In genomic region chr19:20359933-20360720, GRCh38 we compare ENCODE assay signal across 14 cellular contexts.
A peak's percentile ranks its signal among the peaks of the same experiment; 100 is the strongest.
DNase-seq lines count a peak whose midpoint lies in the region; ATAC-seq, FAIRE-seq and TF ChIP-seq lines count a peak whose summit lies in the region.
"Had no signal": no experiment of that assay in that cellular context is flagged by ENCODE, and none has a peak within 500 bp of the region (broad histone marks: within the 10 kb centered on the region; RNA-seq: fewer than 3 reads in every experiment).

No MANE protein-coding gene starts in this region.

- TF ChIP-seq CTCF in DND-41 (IDR thresholded peaks at IDR 0.05; ENCODE audit: borderline replicate concordance, extremely low read depth, low read length, poor library complexity, severe bottlenecking) (peak; percentile 50), endodermal cell (conservative IDR thresholded peaks at IDR 0.05) (peak; percentile 87), pancreas (IDR thresholded peaks at IDR 0.05) (peak; percentile 20 to 45 (median 38)), sigmoid colon (IDR thresholded peaks at IDR 0.05) (no peak), ascending aorta (IDR thresholded peaks at IDR 0.05) (no peak)

- H3K36me3 Mint-ChIP-seq in endodermal cell (ENCODE audit: low read depth) = peaks cover 26% of the 10 kb centered on the region
- H3K36me3 Mint-ChIP-seq: CD4-positive, CD25-positive, alpha-beta regulatory T cell had no signal

- no peak overlapping the region for H3K4me2 ChIP-seq in DND-41 (ENCODE audit: insufficient read depth, low read length)

- peaks cover 25% of the 10 kb centered on the region for H3K27me3 Mint-ChIP-seq in endodermal cell (ENCODE audit: insufficient read depth)
- H3K27me3 Mint-ChIP-seq: activated naive CD8-positive, alpha-beta T cell treated with anti-CD3 and anti-CD28 coated beads, Interleukin-2, amount 10 ng/mL, durations not matched to agents 7 days and 5 days; CD4-positive, CD25-positive, alpha-beta regulatory T cell had no signal

- H3K36me3 ChIP-seq in DND-41 (ENCODE audit: insufficient read depth, low read length) (no peaks in the 10 kb centered on the region), endodermal cell (ENCODE audit: control insufficient read depth, insufficient read depth, low read length) (peaks cover 28% of the 10 kb centered on the region), pancreas (no peaks in the 10 kb centered on the region), sigmoid colon (no peaks in the 10 kb centered on the region), ascending aorta (no peaks in the 10 kb centered on the region)

- ATAC-seq in DND-41 (ENCODE audit: insufficient read depth, low read depth) (no peak), pancreas (peak; percentile 74 to 88 (median 78)), GM19328 (IDR thresholded peaks at IDR 0.05; ENCODE audit: unreplicated experiment) (no peak), GM19397 (IDR thresholded peaks at IDR 0.05; ENCODE audit: unreplicated experiment) (no peak)
- ATAC-seq: left ventricle myocardium superior had no signal

- no peak overlapping the region for H2AFZ ChIP-seq in DND-41 (ENCODE audit: low read depth, low read length)

- H3K4me1 Mint-ChIP-seq in endodermal cell = peaks cover 48% of the 10 kb centered on the region
- H3K4me1 Mint-ChIP-seq: activated naive CD8-positive, alpha-beta T cell treated with anti-CD3 and anti-CD28 coated beads, Interleukin-2, amount 10 ng/mL, durations not matched to agents 7 days and 5 days had no signal

- no peak overlapping the region for H3K4me3 ChIP-seq in DND-41 (ENCODE audit: low read depth in 1 of 2, low read length in 2 of 2)
- H3K4me3 ChIP-seq in endodermal cell (ENCODE audit: low read length) = peak overlapping the region; percentile 48
- H3K4me3 ChIP-seq in pancreas = no peak overlapping the region
- H3K4me3 ChIP-seq in sigmoid colon = no peak overlapping the region
- no peak overlapping the region for H3K4me3 ChIP-seq in ascending aorta

- H3K27ac Mint-ChIP-seq in endodermal cell = peak overlapping the region; percentile 94
- H3K27ac Mint-ChIP-seq: activated naive CD8-positive, alpha-beta T cell treated with anti-CD3 and anti-CD28 coated beads, Interleukin-2, amount 10 ng/mL, durations not matched to agents 7 days and 5 days; CD4-positive, CD25-positive, alpha-beta regulatory T cell; T-helper 2 cell treated with Interferon-gamma antibody and Interleukin-4, amounts not matched to agents 5 μg/mL and 100 μg/mL, for 36 hours had no signal

- no peaks in the 10 kb centered on the region for H4K20me1 ChIP-seq in DND-41 (ENCODE audit: insufficient read depth, low read length)

- H3K4me3 Mint-ChIP-seq in endodermal cell = peak overlapping the region; percentile 70
- H3K4me3 Mint-ChIP-seq: activated naive CD8-positive, alpha-beta T cell treated with anti-CD3 and anti-CD28 coated beads, Interleukin-2, amount 10 ng/mL, durations not matched to agents 7 days and 5 days; CD4-positive, CD25-positive, alpha-beta regulatory T cell; T-helper 2 cell treated with Interferon-gamma antibody and Interleukin-4, amounts not matched to agents 5 μg/mL and 100 μg/mL, for 36 hours had no signal

- H3K27ac ChIP-seq in DND-41 (ENCODE audit: low read length) (no peak overlapping the region), endodermal cell (ENCODE audit: low read depth, low read length) (no peak overlapping the region), pancreas (no peak overlapping the region), sigmoid colon (no peak overlapping the region), ascending aorta (no peak overlapping the region)

- H3K9me3 ChIP-seq in DND-41 (ENCODE audit: insufficient read depth, low read length, severe bottlenecking) (no peaks in the 10 kb centered on the region), endodermal cell (ENCODE audit: control insufficient read depth, low read length) (peaks cover 62% of the 10 kb centered on the region), pancreas (no peaks in the 10 kb centered on the region), sigmoid colon (peaks cover 0 to 14% (median 0%) of the 10 kb centered on the region in 4 donors), ascending aorta (no peaks in the 10 kb centered on the region)

- WGBS in endodermal cell (ENCODE audit: insufficient coverage in 1 of 2, insufficient read length in 1 of 2), 2 experiments = 73 to 92% methylated on average over 5 to 11 of the region's 11 CpGs
- WGBS in pancreas, 2 donors = 38 to 51% methylated on average over 11 of the region's 11 CpGs
- WGBS in sigmoid colon, 2 donors = 66 to 78% methylated on average over 11 of the region's 11 CpGs

- intact Hi-C loops in pancreas (cut with DNase I) = loop anchor here in 2 of 3 donors (5.0 to 10.0 kb wide), 2 partner anchors 113 to 115 kb away; no protein-coding TSS in a partner anchor
- intact Hi-C loops in sigmoid colon (cut with DNase I) = no loop called here
- intact Hi-C loops in ascending aorta (cut with DNase I) = no loop called here

- H3K4me1 ChIP-seq in DND-41 (ENCODE audit: insufficient read depth, low read length) (no peaks in the 10 kb centered on the region), endodermal cell (ENCODE audit: control insufficient read depth, insufficient read depth, low read length) (peaks cover 1% of the 10 kb centered on the region), pancreas (peaks cover 0 to 4% (median 0%) of the 10 kb centered on the region in 3 donors), sigmoid colon (peaks cover 0 to under 1% (median 0%) of the 10 kb centered on the region in 4 donors), ascending aorta (no peaks in the 10 kb centered on the region)

- FAIRE-seq in pancreas (lab: Jason Lieb, UNC) = no peak
- FAIRE-seq: H54 had no signal

- peaks cover 18% of the 10 kb centered on the region for H3K9me3 Mint-ChIP-seq in endodermal cell

- H3K27me3 ChIP-seq in DND-41 (ENCODE audit: insufficient read depth, low read length, poor library complexity) (no peaks in the 10 kb centered on the region), endodermal cell (ENCODE audit: control insufficient read depth, insufficient read depth, low read length, poor library complexity, severe bottlenecking) (no peaks in the 10 kb centered on the region), pancreas (no peaks in the 10 kb centered on the region), sigmoid colon (no peaks in the 10 kb centered on the region), ascending aorta (no peaks in the 10 kb centered on the region)

- H3K79me2 ChIP-seq in DND-41 (ENCODE audit: insufficient read depth, low read length) = no peaks in the 10 kb centered on the region

- DNase-seq in DND-41 (peak; percentile 16), NCI-H1092 treated with DMSO at 0.1 percent for 48 hours (lab: John Stamatoyannopoulos, UW) (peak; percentile 31), endodermal cell (peak; percentile 86), pancreas (peak in 5 of 6 donors; percentile 23 to 72 (median 49)), sigmoid colon (no peak), ascending aorta (ENCODE audit: low spot score in 2 of 2) (no peak)
- DNase-seq: activated naive CD8-positive, alpha-beta T cell treated with anti-CD3 and anti-CD28 coated beads, Interleukin-2, amount 10 ng/mL, durations not matched to agents 7 days and 5 days; CD4-positive, CD25-positive, alpha-beta regulatory T cell; left ventricle myocardium superior; NCI-H1436 had no signal

- H3K9ac ChIP-seq in DND-41 (ENCODE audit: low read depth, low read length) = no peak overlapping the region
- no peak overlapping the region for H3K9ac ChIP-seq in endodermal cell (ENCODE audit: extremely low read depth, low read length, poor library complexity, severe bottlenecking)

- no peak for TF ChIP-seq POLR2A in sigmoid colon (IDR thresholded peaks at IDR 0.05)

- no peak for TF ChIP-seq EP300 in sigmoid colon (IDR thresholded peaks at IDR 0.05)

Comparison
In these comparisons a context has a peak if more than half of its experiments do, and no peak if none do; other contexts are left out.
1. ATAC-seq: peak in pancreas (4 of 4); none in DND-41 (single experiment), GM19328 (single experiment) and GM19397 (single experiment).
2. DNase-seq: peak in DND-41 (single experiment), NCI-H1092 treated with DMSO at 0.1 percent for 48 hours (single experiment), endodermal cell (single experiment) and pancreas (5 of 6); none in sigmoid colon (single experiment) and ascending aorta (0 of 2).
3. CTCF ChIP-seq: peak in DND-41 (single experiment), endodermal cell (single experiment) and pancreas (4 of 4); none in sigmoid colon (0 of 4) and ascending aorta (0 of 3).
4. intact Hi-C loops: an anchor here in pancreas (5.0 to 10.0 kb wide); none called in sigmoid colon and ascending aorta.